8 cellular contexts compared by ENCODE assay signal in genomic region chr3:115099115-115099884, GRCh38. TPM values are rescaled to one million over a fixed set of nuclear protein-coding genes. Genes with fewer than 3 reads are reported as not detected.
DNase-seq lines count a peak whose midpoint lies in the region; ATAC-seq and TF ChIP-seq lines count a peak whose summit lies in the region.

No MANE protein-coding gene starts in this region.

- peak overlapping the region; percentile 65 for H3K4me3 Mint-ChIP-seq in activated naive CD4-positive, alpha-beta T cell treated with anti-CD3 and anti-CD28 coated beads, Interleukin-2, amount 10 ng/mL, durations not matched to agents 7 days and 5 days
- no peak overlapping the region for H3K4me3 Mint-ChIP-seq in H9

- BruUV-seq in mammary epithelial cell (replicated peaks; lab: Mats Ljungman, UMichigan) = TSS peak; percentile 16

- H3K36me3 Mint-ChIP-seq in activated naive CD4-positive, alpha-beta T cell treated with anti-CD3 and anti-CD28 coated beads, Interleukin-2, amount 10 ng/mL, durations not matched to agents 7 days and 5 days = peaks cover 5% of the 10 kb centered on the region
- H3K36me3 Mint-ChIP-seq in H9 (ENCODE audit: insufficient read depth in 1 of 3, low read depth in 3 of 3) = peaks cover 0 to 9% (median 4%) of the 10 kb centered on the region in 3 experiments; a peak in 3 of 7 replicates

- no peaks in the 10 kb centered on the region for H4K20me1 ChIP-seq in mammary epithelial cell (ENCODE audit: insufficient read depth, low read length)
- no peaks in the 10 kb centered on the region for H4K20me1 ChIP-seq in H9 (ENCODE audit: control insufficient read depth, insufficient read depth, insufficient read length)

- H2BK120ac ChIP-seq in H9 (ENCODE audit: low read depth, low read length, poor library complexity, severe bottlenecking) = no peak overlapping the region

- POLR2A ChIA-PET in GM10248 (lab: Yijun Ruan, JAX) = no interaction called here

- dilution Hi-C loops in mammary epithelial cell (cut with HindIII; ENCODE audit: low sequenced_read_pairs) = no loop called here

- no peaks in the 10 kb centered on the region for H3K9me3 Mint-ChIP-seq in activated naive CD4-positive, alpha-beta T cell treated with anti-CD3 and anti-CD28 coated beads, Interleukin-2, amount 10 ng/mL, durations not matched to agents 7 days and 5 days
- peaks cover 0 to 4% of the 10 kb centered on the region in 2 experiments; a peak in 1 of 5 replicates for H3K9me3 Mint-ChIP-seq in H9

- H3K27ac ChIP-seq in mammary epithelial cell (ENCODE audit: insufficient read depth, low read depth, low read length) = no peak overlapping the region
- H3K27ac ChIP-seq in muscle layer of colon (ENCODE audit: low read depth, low read length) = peak overlapping the region; percentile 39
- H3K27ac ChIP-seq in upper lobe of right lung = peak overlapping the region; percentile 70
- H3K27ac ChIP-seq in H9 (ENCODE audit: insufficient read length, low read depth, low read length) = no peak overlapping the region

- H3K36me3 ChIP-seq in mammary epithelial cell (ENCODE audit: insufficient read depth, low read length) (no peaks in the 10 kb centered on the region), muscle layer of colon (ENCODE audit: insufficient read depth, low read length) (no peaks in the 10 kb centered on the region), upper lobe of right lung (no peaks in the 10 kb centered on the region)

- H3K18ac ChIP-seq in H9 (ENCODE audit: insufficient read length, low read depth, low read length) = no peak overlapping the region

- H3K9me3 ChIP-seq in mammary epithelial cell (replicated peaks; ENCODE audit: insufficient read depth, low read length) (no peaks in the 10 kb centered on the region), muscle layer of colon (ENCODE audit: low read length) (no peaks in the 10 kb centered on the region), upper lobe of right lung (no peaks in the 10 kb centered on the region), H9 (ENCODE audit: control insufficient read depth, low read depth, low read length) (no peaks in the 10 kb centered on the region)

- H3T11ph ChIP-seq in H9 (ENCODE audit: low read length) = no peak overlapping the region

- no peaks in the 10 kb centered on the region for H3K23me2 ChIP-seq in H9 (ENCODE audit: insufficient read length, low read depth, low read length, poor library complexity, severe bottlenecking)

- no peak overlapping the region for H3K4ac ChIP-seq in H9 (ENCODE audit: low read depth, low read length)

- H4K8ac ChIP-seq in H9 (replicated peaks; ENCODE audit: insufficient read length, low read depth, low read length) = no peak overlapping the region

- H3K79me1 ChIP-seq in H9 (ENCODE audit: insufficient read depth, low read depth, low read length, poor library complexity, severe bottlenecking) = no peaks in the 10 kb centered on the region

- H3K27me3 Mint-ChIP-seq in activated naive CD4-positive, alpha-beta T cell treated with anti-CD3 and anti-CD28 coated beads, Interleukin-2, amount 10 ng/mL, durations not matched to agents 7 days and 5 days = no peaks in the 10 kb centered on the region
- no peaks in the 10 kb centered on the region for H3K27me3 Mint-ChIP-seq in H9 (ENCODE audit: low read depth)

- H4K91ac ChIP-seq in H9 (ENCODE audit: insufficient read length, low read depth, low read length) = no peak overlapping the region

- H3K9ac ChIP-seq in mammary epithelial cell (ENCODE audit: insufficient read depth, low read length) (peak overlapping the region; percentile 42), muscle layer of colon (ENCODE audit: low read length) (peak overlapping the region; percentile 46), H9 (ENCODE audit: extremely low read depth, insufficient read length, low read length) (no peak overlapping the region)

- no peak overlapping the region for H2BK20ac ChIP-seq in H9 (ENCODE audit: low read depth, low read length, poor library complexity, severe bottlenecking)

- H3K4me3 ChIP-seq in mammary epithelial cell (replicated peaks in 1 of 3; ENCODE audit: insufficient read depth in 1 of 3, low read depth in 2 of 3, low read length in 3 of 3) (peak overlapping the region; percentile 24 to 36 (median 29)), muscle layer of colon (ENCODE audit: low read depth in 1 of 2, low read length in 2 of 2) (peak overlapping the region; percentile 2 to 63), upper lobe of right lung (peak overlapping the region; percentile 51)

- H2BK12ac ChIP-seq in H9 (ENCODE audit: insufficient read length, low read depth, low read length) = no peak overlapping the region

- no peaks in the 10 kb centered on the region for H3K27me3 ChIP-seq in mammary epithelial cell (ENCODE audit: insufficient read depth, low read length)
- no peaks in the 10 kb centered on the region for H3K27me3 ChIP-seq in muscle layer of colon (ENCODE audit: control insufficient read depth in 1 of 2, insufficient read depth in 2 of 2, low read length in 2 of 2)
- H3K27me3 ChIP-seq in upper lobe of right lung = no peaks in the 10 kb centered on the region
- no peaks in the 10 kb centered on the region; the same call in 1 of the 2 replicates for H3K27me3 ChIP-seq in H9 (ENCODE audit: insufficient read depth, low read length)

- intact Hi-C loops in mammary epithelial cell (cut with micrococcal nuclease) (no loop called here), upper lobe of right lung (cut with DNase I) (no loop called here)

- no peak overlapping the region for H4K5ac ChIP-seq in H9 (ENCODE audit: insufficient read length, low read depth, low read length)

- no peak overlapping the region for H2BK5ac ChIP-seq in H9 (ENCODE audit: insufficient read length, low read length)

- H2BK15ac ChIP-seq in H9 (ENCODE audit: low read depth, low read length) = no peak overlapping the region

- H3K23ac ChIP-seq in H9 (ENCODE audit: insufficient read length, low read depth, low read length) = no peak overlapping the region

- H3K79me2 ChIP-seq in mammary epithelial cell (ENCODE audit: insufficient read depth, low read length) (no peaks in the 10 kb centered on the region), H9 (ENCODE audit: insufficient read depth, low read length) (no peaks in the 10 kb centered on the region)

- in situ Hi-C loops in mammary epithelial cell (cut with MboI; ENCODE audit: low sequenced_read_pairs in 2 of 2) = no loop called here

- H3K4me1 Mint-ChIP-seq in activated naive CD4-positive, alpha-beta T cell treated with anti-CD3 and anti-CD28 coated beads, Interleukin-2, amount 10 ng/mL, durations not matched to agents 7 days and 5 days = peaks cover 21% of the 10 kb centered on the region
- H3K4me1 Mint-ChIP-seq in H9 = peaks cover 6 to 10% of the 10 kb centered on the region in 2 experiments

- 2% methylated on average over 3 of the region's 3 CpGs for WGBS in mammary epithelial cell (ENCODE audit: low coverage, missing lambda C conversion rate)
- no CpG with 5 or more reads among the region's 3 CpGs for WGBS in H9 (ENCODE audit: extremely low coverage, insufficient read length, low lambda C conversion rate)

- ATAC-seq in upper lobe of right lung (no peak), HG02588 (IDR thresholded peaks at IDR 0.05; ENCODE audit: unreplicated experiment) (no peak)

- CTCF ChIA-PET in activated naive CD4-positive, alpha-beta T cell treated with anti-CD3 and anti-CD28 coated beads, Interleukin-2, amount 10 ng/mL, durations not matched to agents 7 days and 5 days (lab: Charles Lee) = interaction anchor here (0.8 to 2.7 kb wide), 2 partner anchors 7 to 47 kb away, joined by 5 to 13 read pairs; no protein-coding TSS in a partner anchor
- CTCF ChIA-PET in mammary epithelial cell (lab: Charles Lee; ENCODE audit: low non-redundant PET) (interaction anchor here (0.6 kb wide), 1 partner anchor 57 kb away, joined by 3 read pairs; no protein-coding TSS in a partner anchor), GM10248 (lab: Yijun Ruan, JAX) (interaction anchor here (3.8 kb wide), 1 partner anchor 7 kb away, joined by 27 read pairs; no protein-coding TSS in a partner anchor)

- H2AFZ ChIP-seq in mammary epithelial cell (ENCODE audit: low read depth, low read length) = peak overlapping the region; percentile 92
- no peak overlapping the region for H2AFZ ChIP-seq in H9 (ENCODE audit: low read length)

- TF ChIP-seq CTCF in mammary epithelial cell (conservative IDR thresholded peaks at IDR 0.05 in 1 of 2, IDR thresholded peaks at IDR 0.05 in 1 of 2; ENCODE audit: extremely low read depth in 1 of 2, insufficient read depth in 1 of 2, low read depth in 1 of 2, low read length in 2 of 2) = no peak
- no peak for TF ChIP-seq CTCF in upper lobe of right lung (IDR thresholded peaks at IDR 0.05)
- no peak for TF ChIP-seq CTCF in GM10248 (IDR thresholded peaks at IDR 0.05; ENCODE audit: control extremely low read depth, extremely low read depth, low read depth, missing control alignments)
- no peak for TF ChIP-seq CTCF in H9 (conservative IDR thresholded peaks at IDR 0.05)

- peak overlapping the region; percentile 67 for H3K27ac Mint-ChIP-seq in activated naive CD4-positive, alpha-beta T cell treated with anti-CD3 and anti-CD28 coated beads, Interleukin-2, amount 10 ng/mL, durations not matched to agents 7 days and 5 days
- peak overlapping the region in 1 of 3 experiments; percentile 66; a peak in 1 of 7 replicates for H3K27ac Mint-ChIP-seq in H9

- no peak overlapping the region for H3K56ac ChIP-seq in H9 (ENCODE audit: insufficient read length, low read depth, low read length)

- no peak overlapping the region for H2AK5ac ChIP-seq in H9 (ENCODE audit: insufficient read length, low read length)

- no peak for DNase-seq in activated naive CD4-positive, alpha-beta T cell treated with anti-CD3 and anti-CD28 coated beads, Interleukin-2, amount 10 ng/mL, durations not matched to agents 7 days and 5 days
- DNase-seq in activated naive CD4-positive, alpha-beta T cell (lab: John Stamatoyannopoulos, UW) = no peak
- DNase-seq in mammary epithelial cell (no peak), upper lobe of right lung (no peak), GM10248 (ENCODE audit: extremely low spot score) (no peak), H9 (no peak)

- H3K14ac ChIP-seq in H9 (ENCODE audit: insufficient read depth, low read length) = no peak overlapping the region

- H3K4me2 ChIP-seq in mammary epithelial cell (ENCODE audit: insufficient read depth, low read depth, low read length) (peak overlapping the region; percentile 79), H9 (ENCODE audit: insufficient read depth, insufficient read length, low read length) (no peak overlapping the region)

- H3K4me1 ChIP-seq in mammary epithelial cell (ENCODE audit: insufficient read depth, low read length) (peaks cover 9% of the 10 kb centered on the region), muscle layer of colon (ENCODE audit: insufficient read depth, low read length) (peaks cover 4% of the 10 kb centered on the region), upper lobe of right lung (peaks cover 13% of the 10 kb centered on the region), H9 (ENCODE audit: insufficient read depth, low read length) (no peaks in the 10 kb centered on the region)

RNA-seq across cellular contexts. Expression of gene ZBTB20, which starts 47.8 kb away (rescaled TPM):
- total RNA-seq in mammary epithelial cell (10 to 100 TPM in 1 of 2 donors, 1 to 10 TPM in 1; 6.5 to 21.3 TPM), upper lobe of right lung (61.0 TPM), H9 (2021) (0.66 and 0.70 TPM in 2 replicates)
- polyA plus RNA-seq in mammary epithelial cell = 1.2 TPM
- 3.9 TPM for polyA minus RNA-seq in mammary epithelial cell

Comparison
In these comparisons a context has a peak if more than half of its experiments do, and no peak if none do; other contexts are left out.
1. H3K27ac ChIP-seq: peak in muscle layer of colon (single experiment) and upper lobe of right lung (single experiment); none in mammary epithelial cell (single experiment) and H9 (single experiment).
2. Peak in every context shown above with its lines, with median percentiles within 50 percentile points of each other: H3K4me3 ChIP-seq.